In the genomic region with DNA sequence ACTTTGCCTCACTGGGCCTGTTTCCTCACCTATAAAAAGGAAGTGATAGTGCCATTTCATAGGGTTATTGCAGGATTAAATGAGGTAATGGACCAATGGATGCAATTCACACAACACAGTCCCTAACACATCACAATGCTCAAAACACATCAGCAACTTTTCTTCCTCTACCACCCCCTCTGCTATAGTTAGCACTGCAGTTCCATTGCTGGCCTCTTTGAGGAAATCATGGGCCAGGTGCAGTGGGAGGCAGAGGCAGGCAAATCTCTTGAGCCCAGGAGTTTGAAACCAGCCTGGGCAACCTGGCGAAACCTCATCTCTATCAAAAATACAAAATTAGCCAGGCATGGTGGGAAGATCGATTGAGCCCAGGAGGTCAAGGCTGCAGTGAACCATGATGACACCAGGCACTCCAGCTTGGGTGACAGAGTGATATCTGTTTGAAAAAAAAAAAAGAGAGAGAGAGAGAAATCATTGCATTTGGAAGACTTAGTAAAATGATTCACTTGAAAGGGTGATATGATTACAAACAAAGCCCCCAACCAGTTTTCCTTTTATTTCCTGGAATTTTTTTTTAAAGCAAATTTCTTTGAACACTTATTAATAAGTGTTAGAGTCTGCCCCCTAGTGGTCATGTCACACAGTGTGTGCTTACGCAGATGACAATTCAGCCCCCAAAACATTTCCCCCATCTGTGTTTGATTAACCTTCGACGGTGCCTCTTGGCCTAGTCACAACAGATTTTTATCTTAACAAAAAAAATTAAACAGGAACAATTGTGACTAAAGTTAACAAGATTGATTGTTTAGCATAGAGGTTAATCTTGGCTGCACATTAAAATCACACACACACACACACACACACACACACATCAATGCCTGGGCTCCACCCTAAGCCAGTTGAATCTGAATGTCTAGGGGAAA, we compare ENCODE assay signal across 8 cellular contexts.
DNase-seq lines count a peak whose midpoint lies in the region; ATAC-seq and TF ChIP-seq lines count a peak whose summit lies in the region.

No MANE protein-coding gene starts in this region.

- no peaks in the 10 kb centered on the region for H3K9me3 Mint-ChIP-seq in MCF 10A (ENCODE audit: unreplicated experiment)

- no peak overlapping the region for H3K9ac ChIP-seq in OCI-LY3 (ENCODE audit: low read length)

- peaks cover 22% of the 10 kb centered on the region for H3K27me3 Mint-ChIP-seq in MCF 10A (ENCODE audit: insufficient read depth, unreplicated experiment)

- H3K4me1 ChIP-seq in OCI-LY3 (ENCODE audit: low read length), result peaks cover 9% of the 10 kb centered on the region

- no peaks in the 10 kb centered on the region for H3K79me2 ChIP-seq in OCI-LY3 (ENCODE audit: low read length)

- CTCF ChIA-PET in MCF 10A (lab: Yijun Ruan, JAX), result interaction anchor here (0.6 to 7.9 kb wide), 31 partner anchors 8 to 1908 kb away, joined by 3 to 65 read pairs (median 4); no protein-coding TSS in a partner anchor

- no peaks in the 10 kb centered on the region for H3K9me3 ChIP-seq in OCI-LY3 (ENCODE audit: insufficient read depth, low read length)

- no peaks in the 10 kb centered on the region for H3K36me3 ChIP-seq in OCI-LY3 (replicated peaks; ENCODE audit: low read depth, low read length)

- no peaks in the 10 kb centered on the region for H3K36me3 Mint-ChIP-seq in MCF 10A (ENCODE audit: insufficient read depth, unreplicated experiment)

- no TSS peak for BruUV-seq in MCF 10A (replicated peaks; lab: Mats Ljungman, UMichigan)

- peak; percentile 60 for ATAC-seq in HG03139 (IDR thresholded peaks at IDR 0.05; ENCODE audit: unreplicated experiment)

- no peak overlapping the region for H3K4me3 ChIP-seq in OCI-LY3 (ENCODE audit: low read length)

- intact Hi-C loops in MCF 10A (cut with micrococcal nuclease), result loop anchor here (1.0 kb wide), 1 partner anchor 82 kb away; no protein-coding TSS in a partner anchor

- POLR2A ChIA-PET in MCF 10A (lab: Yijun Ruan, JAX), result interaction anchor here (0.7 kb wide), 1 partner anchor 40 kb away, joined by 3 read pairs; no protein-coding TSS in a partner anchor

- no peak overlapping the region for H2AFZ ChIP-seq in OCI-LY3 (ENCODE audit: low read depth, low read length)

- peak; percentile 21 for DNase-seq in 8988T
- peak; percentile 70 for DNase-seq in ELR (ENCODE audit: low read depth)
- peak; percentile 60 for DNase-seq in MCF 10A (ENCODE audit: unreplicated experiment)
- peak; percentile 43 for DNase-seq in kidney tubule cell (ENCODE audit: low spot score)
- DNase-seq in stromal cell of bone marrow (ENCODE audit: low read depth), result peak; percentile 13
- no peak for DNase-seq in activated effector memory CD4-positive, alpha-beta T cell treated with anti-CD3 and anti-CD28 coated beads, Interleukin-2, amount 50 U/mL, for 16 hours

- no peaks in the 10 kb centered on the region for H3K4me1 Mint-ChIP-seq in MCF 10A (ENCODE audit: insufficient read depth, unreplicated experiment)

- H3K4me3 Mint-ChIP-seq in MCF 10A (ENCODE audit: unreplicated experiment), result no peak overlapping the region

- no peak overlapping the region for H3K27ac ChIP-seq in OCI-LY3 (ENCODE audit: low read length)

- H3K4me2 ChIP-seq in OCI-LY3 (ENCODE audit: low read length), result no peak overlapping the region; the same call in 1 of the 2 replicates

- no peaks in the 10 kb centered on the region for H4K20me1 ChIP-seq in OCI-LY3 (ENCODE audit: insufficient read depth, low read length)

- peaks cover 12% of the 10 kb centered on the region for H3K27me3 ChIP-seq in OCI-LY3 (ENCODE audit: low read depth, low read length)

- TF ChIP-seq CTCF in OCI-LY3 (IDR thresholded peaks at IDR 0.05; ENCODE audit: low read depth, low read length) (peak; percentile 92), MCF 10A (IDR thresholded peaks at IDR 0.05; ENCODE audit: unreplicated experiment) (peak; percentile 64)

- H3K27ac Mint-ChIP-seq in MCF 10A (ENCODE audit: low read depth, unreplicated experiment), result no peak overlapping the region
